ENCODE assay signal across 20 cellular contexts in genomic region chr10:48496105-48496830, GRCh38.
"Had no signal": no experiment of that assay in that cellular context is flagged by ENCODE, and none has a peak within 500 bp of the region (broad histone marks: within the 10 kb centered on the region; RNA-seq: fewer than 3 reads in every experiment).

No MANE protein-coding gene starts in this region.

- H3K4me1 ChIP-seq: adrenal gland, gastrocnemius medialis, upper lobe of right lung had no signal

- ATAC-seq: activated CD4-positive, CD25-positive, alpha-beta regulatory T cell treated with anti-CD3 and anti-CD28 coated beads, Interleukin-2, amount 50 U/mL, for 24 hours; activated CD8-positive, alpha-beta T cell treated with anti-CD3 and anti-CD28 coated beads, Interleukin-2, amount 10 ng/mL, durations not matched to agents 7 days and 5 days; activated naive CD4-positive, alpha-beta T cell treated with anti-CD3 and anti-CD28 coated beads, Interleukin-2, amount 50 U/mL, for 72 hours; gastrocnemius medialis; stimulated activated naive CD8-positive, alpha-beta T cell treated with anti-CD3 and anti-CD28 coated beads, Interleukin-15, amount 100 ng/mL, for 72 hours; T-cell had no signal

- H3K4me3 ChIP-seq: adrenal gland, gastrocnemius medialis, heart left ventricle, skin epidermis, testis, upper lobe of right lung had no signal

- H3K9me3 ChIP-seq: adrenal gland, gastrocnemius medialis, heart left ventricle, testis, upper lobe of right lung had no signal

- DNase-seq: activated CD4-positive, alpha-beta T cell treated with anti-CD3 and anti-CD28 coated beads, Interleukin-2, amount 10 ng/mL, durations not matched to agents 7 days and 5 days; activated CD8-positive, alpha-beta T cell treated with anti-CD3 and anti-CD28 coated beads, Interleukin-2, amount 10 ng/mL, durations not matched to agents 7 days and 5 days; activated gamma-delta T cell; erythroblast; gastrocnemius medialis; nephron progenitor cell; occipital lobe; Right ventricle myocardium superior; stimulated activated CD4-positive, alpha-beta T cell treated with anti-CD3 and anti-CD28 coated beads, Interleukin-2, amount 100 ng/mL, for 48 hours; stimulated activated naive CD8-positive, alpha-beta T cell treated with anti-CD3 and anti-CD28 coated beads, Interleukin-15, amount 100 ng/mL, for 72 hours; T-cell; T-helper 9 cell; testis; upper lobe of right lung had no signal

- H3K27ac ChIP-seq: adrenal gland, gastrocnemius medialis, testis, upper lobe of right lung had no signal

- FAIRE-seq: endometrium had no signal

- H3K27me3 ChIP-seq: heart left ventricle, testis, upper lobe of right lung had no signal

- H3K36me3 ChIP-seq: adrenal gland, gastrocnemius medialis, heart left ventricle, upper lobe of right lung had no signal
